In the genomic region with DNA sequence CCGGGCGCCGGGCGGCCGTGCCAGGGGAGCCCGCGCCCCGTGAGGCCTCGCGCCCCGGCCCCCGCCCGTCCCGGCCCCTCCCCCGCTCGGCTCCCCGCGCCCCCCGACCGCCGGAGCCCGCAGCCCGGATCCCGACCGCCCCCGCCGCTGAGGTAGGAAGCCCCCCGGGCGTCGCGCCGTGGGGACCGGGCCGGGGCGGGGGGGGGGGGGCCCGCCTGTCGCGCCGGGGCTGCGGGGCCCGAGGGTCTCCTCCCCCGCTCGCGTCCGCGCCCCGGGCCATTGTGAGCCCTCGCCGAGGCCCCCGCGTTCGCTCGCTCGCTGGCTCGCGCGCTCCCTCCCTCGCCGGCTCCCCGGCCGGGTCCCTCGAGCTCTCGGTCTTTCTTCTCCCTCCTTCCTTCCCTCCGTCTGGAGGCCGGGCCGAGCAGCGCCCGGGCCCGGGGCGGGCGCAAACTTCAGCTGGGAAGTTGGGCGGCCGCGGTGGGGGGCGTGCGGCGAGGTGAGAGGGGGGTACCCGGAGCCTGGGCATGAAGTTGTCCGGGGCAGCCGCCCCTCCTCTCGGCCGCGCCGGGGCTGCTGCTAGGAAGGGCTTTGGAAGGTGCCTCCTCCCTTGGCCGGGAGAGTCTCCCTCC, we compare ENCODE assay signal across 1 cellular context.
TF ChIP-seq lines count a peak whose summit lies in the region.

No MANE protein-coding gene starts in this region.

TF ChIP-seq in HEK293, 187 proteins besides CTCF, POLR2A, EP300 and RAD21 (continued from another document):
- TF ChIP-seq, protein P1, sequence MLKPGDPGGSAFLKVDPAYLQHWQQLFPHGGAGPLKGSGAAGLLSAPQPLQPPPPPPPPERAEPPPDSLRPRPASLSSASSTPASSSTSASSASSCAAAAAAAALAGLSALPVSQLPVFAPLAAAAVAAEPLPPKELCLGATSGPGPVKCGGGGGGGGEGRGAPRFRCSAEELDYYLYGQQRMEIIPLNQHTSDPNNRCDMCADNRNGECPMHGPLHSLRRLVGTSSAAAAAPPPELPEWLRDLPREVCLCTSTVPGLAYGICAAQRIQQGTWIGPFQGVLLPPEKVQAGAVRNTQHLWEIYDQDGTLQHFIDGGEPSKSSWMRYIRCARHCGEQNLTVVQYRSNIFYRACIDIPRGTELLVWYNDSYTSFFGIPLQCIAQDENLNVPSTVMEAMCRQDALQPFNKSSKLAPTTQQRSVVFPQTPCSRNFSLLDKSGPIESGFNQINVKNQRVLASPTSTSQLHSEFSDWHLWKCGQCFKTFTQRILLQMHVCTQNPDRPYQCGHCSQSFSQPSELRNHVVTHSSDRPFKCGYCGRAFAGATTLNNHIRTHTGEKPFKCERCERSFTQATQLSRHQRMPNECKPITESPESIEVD (tag by site-specific recombination; IDR thresholded peaks at IDR 0.05) = no peak
- TF ChIP-seq ZBTB7A (tag by site-specific recombination; IDR thresholded peaks at IDR 0.05; ENCODE audit: low read depth) (no peak), ZBTB21 (tag by site-specific recombination; IDR thresholded peaks at IDR 0.05) (no peak), ZNF623 (tag by site-specific recombination; IDR thresholded peaks at IDR 0.05) (no peak), ZBTB8A (tag by site-specific recombination; IDR thresholded peaks at IDR 0.05) (peak; percentile 91), ZNF366 (tag by site-specific recombination; conservative IDR thresholded peaks at IDR 0.05) (peak; percentile 55), ZNF664 (tag by site-specific recombination; IDR thresholded peaks at IDR 0.05) (no peak), ZNF155 (tag by site-specific recombination; IDR thresholded peaks at IDR 0.05) (no peak), ZNF426 (tag by site-specific recombination; IDR thresholded peaks at IDR 0.05) (no peak), ZNF561 (tag by site-specific recombination; IDR thresholded peaks at IDR 0.05; ENCODE audit: borderline replicate concordance) (no peak)
- TF ChIP-seq, protein P2, sequence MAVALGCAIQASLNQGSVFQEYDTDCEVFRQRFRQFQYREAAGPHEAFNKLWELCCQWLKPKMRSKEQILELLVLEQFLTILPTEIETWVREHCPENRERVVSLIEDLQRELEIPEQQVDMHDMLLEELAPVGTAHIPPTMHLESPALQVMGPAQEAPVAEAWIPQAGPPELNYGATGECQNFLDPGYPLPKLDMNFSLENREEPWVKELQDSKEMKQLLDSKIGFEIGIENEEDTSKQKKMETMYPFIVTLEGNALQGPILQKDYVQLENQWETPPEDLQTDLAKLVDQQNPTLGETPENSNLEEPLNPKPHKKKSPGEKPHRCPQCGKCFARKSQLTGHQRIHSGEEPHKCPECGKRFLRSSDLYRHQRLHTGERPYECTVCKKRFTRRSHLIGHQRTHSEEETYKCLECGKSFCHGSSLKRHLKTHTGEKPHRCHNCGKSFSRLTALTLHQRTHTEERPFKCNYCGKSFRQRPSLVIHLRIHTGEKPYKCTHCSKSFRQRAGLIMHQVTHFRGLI (tag by site-specific recombination; IDR thresholded peaks at IDR 0.05) = peak; percentile 86
- TF ChIP-seq, protein P3, sequence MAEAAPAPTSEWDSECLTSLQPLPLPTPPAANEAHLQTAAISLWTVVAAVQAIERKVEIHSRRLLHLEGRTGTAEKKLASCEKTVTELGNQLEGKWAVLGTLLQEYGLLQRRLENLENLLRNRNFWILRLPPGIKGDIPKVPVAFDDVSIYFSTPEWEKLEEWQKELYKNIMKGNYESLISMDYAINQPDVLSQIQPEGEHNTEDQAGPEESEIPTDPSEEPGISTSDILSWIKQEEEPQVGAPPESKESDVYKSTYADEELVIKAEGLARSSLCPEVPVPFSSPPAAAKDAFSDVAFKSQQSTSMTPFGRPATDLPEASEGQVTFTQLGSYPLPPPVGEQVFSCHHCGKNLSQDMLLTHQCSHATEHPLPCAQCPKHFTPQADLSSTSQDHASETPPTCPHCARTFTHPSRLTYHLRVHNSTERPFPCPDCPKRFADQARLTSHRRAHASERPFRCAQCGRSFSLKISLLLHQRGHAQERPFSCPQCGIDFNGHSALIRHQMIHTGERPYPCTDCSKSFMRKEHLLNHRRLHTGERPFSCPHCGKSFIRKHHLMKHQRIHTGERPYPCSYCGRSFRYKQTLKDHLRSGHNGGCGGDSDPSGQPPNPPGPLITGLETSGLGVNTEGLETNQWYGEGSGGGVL (tag by site-specific recombination; IDR thresholded peaks at IDR 0.05) = peak; percentile 88
